In the genomic region with DNA sequence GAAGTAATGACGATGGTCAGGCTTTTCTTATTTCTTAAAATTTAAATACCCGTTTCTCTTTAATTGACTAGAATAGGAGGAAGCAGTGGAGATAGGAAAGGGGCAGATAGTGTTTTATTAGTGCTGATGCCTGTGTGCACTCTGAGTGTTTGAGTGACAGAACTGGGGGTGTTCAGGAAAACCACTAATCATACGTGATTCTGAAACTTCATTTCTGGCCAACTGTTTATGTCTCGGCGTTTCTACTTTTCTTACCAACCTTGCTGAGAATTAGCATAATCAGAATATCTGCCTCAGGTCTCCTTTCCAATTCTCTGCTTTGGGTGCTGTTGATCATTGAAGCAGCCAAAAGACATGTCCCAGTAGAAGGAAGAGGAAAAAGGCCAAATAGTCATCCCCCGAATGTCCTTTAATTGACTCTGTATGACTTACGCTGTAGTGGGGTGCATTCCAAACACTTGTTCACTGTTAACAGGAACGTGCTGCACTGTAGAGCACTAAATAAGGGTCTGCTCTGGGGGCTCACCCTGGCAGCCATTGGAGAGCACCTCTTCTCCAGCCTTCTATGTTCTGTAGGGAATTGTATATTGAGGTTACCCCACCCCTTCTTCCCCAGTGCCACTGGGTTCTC, we compare ENCODE assay signal across 10 cellular contexts.
A peak's percentile ranks its signal among the peaks of the same experiment; 100 is the strongest.
DNase-seq lines count a peak whose midpoint lies in the region; ATAC-seq, FAIRE-seq and TF ChIP-seq lines count a peak whose summit lies in the region.
"Had no signal": no experiment of that assay in that cellular context is flagged by ENCODE, and none has a peak within 500 bp of the region (broad histone marks: within the 10 kb centered on the region; RNA-seq: fewer than 3 reads in every experiment).

No MANE protein-coding gene starts in this region.

- H3K4ac ChIP-seq in mesendoderm (ENCODE audit: low read depth, low read length) = no peak overlapping the region

- H4K20me1 ChIP-seq in Loucy (ENCODE audit: insufficient read depth, low read length, poor library complexity, severe bottlenecking) (peaks cover 95% of the 10 kb centered on the region), OCI-LY7 (ENCODE audit: insufficient read depth, low read length) (peaks cover 3% of the 10 kb centered on the region; the same call in 1 of the 2 replicates)

- FAIRE-seq in GM12891 (lab: Jason Lieb, UNC) = peak; percentile 85

- H3K4me3 ChIP-seq in Loucy (ENCODE audit: low read length, poor library complexity, severe bottlenecking) = peak overlapping the region; percentile 48
- H3K4me3 ChIP-seq in mesendoderm (ENCODE audit: low read length) = no peak overlapping the region
- H3K4me3 ChIP-seq in OCI-LY7 (ENCODE audit: low read depth, low read length, poor library complexity, severe bottlenecking) = no peak overlapping the region
- H3K4me3 ChIP-seq: thyroid gland had no signal

- no peak overlapping the region for H2AFZ ChIP-seq in Loucy (ENCODE audit: low read length)
- no peak overlapping the region for H2AFZ ChIP-seq in OCI-LY7 (ENCODE audit: low read length)

- no peak overlapping the region for H2BK120ac ChIP-seq in mesendoderm (ENCODE audit: low read depth, low read length)

- WGBS in mesendoderm (ENCODE audit: extremely low coverage, insufficient coverage, low lambda C conversion rate) = no CpG with 5 or more reads among the region's 8 CpGs

- H3K9ac ChIP-seq in Loucy (ENCODE audit: low read depth, low read length, poor library complexity, severe bottlenecking) = peak overlapping the region; percentile 51
- no peak overlapping the region for H3K9ac ChIP-seq in mesendoderm (ENCODE audit: low read length)

- H2BK15ac ChIP-seq in mesendoderm (replicated peaks; ENCODE audit: low read depth) = no peak overlapping the region

- H3K18ac ChIP-seq in mesendoderm (ENCODE audit: low read length) = no peak overlapping the region

- DNase-seq in GM12891 (ENCODE audit: insufficient read length, low spot score) (no peak), mesendoderm (no peak), EL (no peak), OCI-LY7 (ENCODE audit: low spot score) (no peak), NCI-H2107 treated with DMSO at 0.1 percent for 48 hours (lab: John Stamatoyannopoulos, UW; ENCODE audit: unreplicated experiment) (no peak)
- DNase-seq in activated CD4-positive, alpha-beta T cell treated with anti-CD3 and anti-CD28 coated beads for 4 hours = no peak
- DNase-seq: left ventricle myocardium superior, thyroid gland had no signal

- H3K27ac ChIP-seq in mesendoderm (ENCODE audit: low read depth, low read length) (no peak overlapping the region), OCI-LY7 (ENCODE audit: low read depth, low read length, poor library complexity, severe bottlenecking) (no peak overlapping the region)

- no peak overlapping the region for H3K23ac ChIP-seq in mesendoderm (ENCODE audit: low read length)

- peak overlapping the region; percentile 47 for H2AK5ac ChIP-seq in mesendoderm (ENCODE audit: low read length)

- POLR2A ChIA-PET in OCI-LY7 (lab: Charles Lee) = no interaction called here

- H3K9me2 ChIP-seq in Loucy (replicated peaks; ENCODE audit: low read depth, low read length) (no peaks in the 10 kb centered on the region), OCI-LY7 (ENCODE audit: insufficient read depth, low read length) (no peaks in the 10 kb centered on the region; the same call in 1 of the 2 replicates)

- H3K36me3 ChIP-seq in Loucy (ENCODE audit: insufficient read depth, low read length) = peaks cover 14% of the 10 kb centered on the region; the same call in 1 of the 2 replicates
- no peaks in the 10 kb centered on the region for H3K36me3 ChIP-seq in mesendoderm (ENCODE audit: control insufficient read depth, insufficient read depth, low read length)
- no peaks in the 10 kb centered on the region for H3K36me3 ChIP-seq in OCI-LY7 (ENCODE audit: insufficient read depth, low read length)
- H3K36me3 ChIP-seq: thyroid gland had no signal

- no TSS peak for BruUV-seq in OCI-LY7 (replicated peaks; lab: Mats Ljungman, UMichigan)

- H3K4me1 ChIP-seq in Loucy (ENCODE audit: insufficient read depth, low read length, poor library complexity, severe bottlenecking) (peaks cover 72% of the 10 kb centered on the region), mesendoderm (ENCODE audit: control insufficient read depth, low read depth, low read length) (peaks cover 26% of the 10 kb centered on the region), OCI-LY7 (ENCODE audit: insufficient read depth, low read length, poor library complexity, severe bottlenecking) (no peaks in the 10 kb centered on the region)

- H3K79me2 ChIP-seq in Loucy (ENCODE audit: insufficient read depth, low read length) (peaks cover 100% of the 10 kb centered on the region), mesendoderm (ENCODE audit: control insufficient read depth, insufficient read depth, low read length) (peaks cover 85% of the 10 kb centered on the region), OCI-LY7 (ENCODE audit: insufficient read depth, low read depth, low read length) (no peaks in the 10 kb centered on the region)

- peaks cover 12% of the 10 kb centered on the region for H3K79me1 ChIP-seq in mesendoderm (ENCODE audit: low read length)

- ATAC-seq in GM21528 (IDR thresholded peaks at IDR 0.05; ENCODE audit: low FRiP score, unreplicated experiment) = peak; percentile 69
- ATAC-seq: left ventricle myocardium superior had no signal

- no peaks in the 10 kb centered on the region for H3K27me3 ChIP-seq in Loucy (ENCODE audit: insufficient read depth, low read length, poor library complexity, severe bottlenecking)
- H3K27me3 ChIP-seq in mesendoderm (ENCODE audit: insufficient read depth, low read length, poor library complexity) = no peaks in the 10 kb centered on the region
- H3K27me3 ChIP-seq: thyroid gland had no signal

- TF ChIP-seq CTCF in Loucy (conservative IDR thresholded peaks at IDR 0.05; ENCODE audit: low read length) (no peak), OCI-LY7 (conservative IDR thresholded peaks at IDR 0.05; ENCODE audit: low read length) (no peak)

- peak overlapping the region; percentile 17 for H3K56ac ChIP-seq in mesendoderm (ENCODE audit: low read length)

- H4K5ac ChIP-seq in mesendoderm (ENCODE audit: low read length) = no peak overlapping the region

- no peak for TF ChIP-seq POLR2A in GM12891 (IDR thresholded peaks at IDR 0.05; ENCODE audit: low read depth, low read length)

- H4K8ac ChIP-seq in mesendoderm (ENCODE audit: low read depth, low read length) = no peak overlapping the region

- H3K9me3 ChIP-seq in Loucy (ENCODE audit: insufficient read depth, low read depth, low read length) (no peaks in the 10 kb centered on the region), OCI-LY7 (ENCODE audit: low read length) (peaks cover under 1% of the 10 kb centered on the region; the same call in 1 of the 2 replicates)
- H3K9me3 ChIP-seq: thyroid gland had no signal

- peaks cover 9% of the 10 kb centered on the region; the same call in 1 of the 2 replicates for H3F3A ChIP-seq in Loucy (ENCODE audit: low read depth)

- CTCF ChIA-PET in OCI-LY7 (lab: Charles Lee; ENCODE audit: unreplicated experiment) = no interaction called here

- peak overlapping the region; percentile 74 for H3K4me2 ChIP-seq in Loucy (ENCODE audit: low read depth, low read length, poor library complexity, severe bottlenecking)
- H3K4me2 ChIP-seq in mesendoderm (ENCODE audit: low read length) = no peak overlapping the region
- H3K4me2 ChIP-seq in OCI-LY7 (ENCODE audit: low read length) = no peak overlapping the region

- intact Hi-C loops in OCI-LY7 (cut with micrococcal nuclease; ENCODE audit: unreplicated experiment) = no loop called here

- no peak overlapping the region for H2BK5ac ChIP-seq in mesendoderm (ENCODE audit: low read length)

TF ChIP-seq in GM12891, 5 proteins besides CTCF, POLR2A, EP300 and RAD21:
- TF ChIP-seq TAF1 (IDR thresholded peaks at IDR 0.05; ENCODE audit: low read depth, low read length) (no peak), POU2F2 (IDR thresholded peaks at IDR 0.05; ENCODE audit: low read depth, low read length) (0 out of 2 replicates have a peak, but pooled peaks have one; percentile 51)
